In the genomic region with DNA sequence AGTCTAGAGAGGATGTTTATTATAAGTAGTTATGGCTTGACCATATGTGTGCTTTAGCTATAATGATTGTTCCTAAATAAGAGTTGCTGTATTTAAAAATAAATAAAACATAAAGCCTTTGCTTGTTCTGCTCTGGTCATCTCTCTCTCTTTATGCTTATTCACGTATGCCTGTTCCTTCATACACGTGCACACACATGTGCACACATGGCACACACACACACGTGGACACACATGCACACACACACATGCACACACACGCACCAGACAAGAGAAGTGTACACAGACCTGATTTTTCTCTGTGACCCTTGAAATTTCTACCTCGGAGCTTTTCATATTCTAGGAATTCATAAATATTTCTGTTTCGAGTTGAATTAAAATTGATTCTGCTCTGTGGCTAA, we compare ENCODE assay signal across 10 cellular contexts.
"Had no signal": no experiment of that assay in that cellular context is flagged by ENCODE, and none has a peak within 500 bp of the region (broad histone marks: within the 10 kb centered on the region; RNA-seq: fewer than 3 reads in every experiment).

No MANE protein-coding gene starts in this region.

- H3K4me1 ChIP-seq: HAP-1 had no signal

- H3K27ac ChIP-seq: GM23248 had no signal

- H3K4me2 ChIP-seq: GM23338 had no signal

- H3K9ac ChIP-seq: GM23248 had no signal

- H2AFZ ChIP-seq: GM23248, GM23338 had no signal

- H3K36me3 ChIP-seq: HAP-1 had no signal

- FAIRE-seq: H54 had no signal

- ATAC-seq: GM23338, HCT116 had no signal

- H3K4me3 ChIP-seq: GM23248, GM23338, HAP-1 had no signal

- DNase-seq: GM23248, GOT3, H7, H9, HCEC 1CT, HFFc6 had no signal

- H3K9me3 ChIP-seq: HAP-1 had no signal
